20 cellular contexts compared by ENCODE assay signal in the genomic region with DNA sequence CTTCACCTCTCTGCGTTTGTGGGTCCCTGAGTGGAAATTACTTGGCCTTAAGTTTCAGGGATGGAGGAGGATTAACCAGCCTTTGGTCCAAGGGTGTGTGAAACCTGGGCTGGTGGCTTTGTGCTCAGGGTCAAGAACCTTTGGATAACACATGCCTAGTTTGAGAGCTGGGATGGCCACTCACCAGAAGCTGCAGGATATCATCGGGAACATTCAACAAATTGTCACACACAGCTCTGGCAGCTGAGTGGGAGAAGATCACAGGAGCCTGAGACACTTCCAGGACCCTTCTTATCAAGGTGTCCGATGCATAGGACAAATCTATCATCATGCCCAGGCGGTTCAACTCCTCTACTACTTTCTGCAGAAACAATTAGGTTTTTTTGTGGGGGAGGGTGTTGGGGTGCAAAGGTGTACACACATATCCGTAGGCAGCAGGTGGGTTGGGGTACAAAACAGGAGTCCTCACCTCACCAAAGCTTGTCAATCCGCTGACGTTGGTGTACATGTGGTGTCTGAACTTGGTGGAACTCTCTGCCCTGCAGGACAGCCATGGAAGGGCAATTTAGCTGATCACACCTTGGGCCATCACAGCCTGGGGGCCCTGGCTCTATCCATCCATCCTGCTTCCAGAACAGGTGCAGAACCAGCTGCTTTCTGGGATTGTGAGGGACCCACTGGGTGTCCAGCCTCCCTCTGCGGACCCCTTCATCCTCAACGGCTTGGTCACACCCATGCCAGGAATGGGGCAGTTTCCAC. TPM values are rescaled to one million over a fixed set of nuclear protein-coding genes. Genes with fewer than 3 reads are reported as not detected.
A peak's percentile ranks its signal among the peaks of the same experiment; 100 is the strongest.
DNase-seq lines count a peak whose midpoint lies in the region; ATAC-seq and TF ChIP-seq lines count a peak whose summit lies in the region.
"Had no signal": no experiment of that assay in that cellular context is flagged by ENCODE, and none has a peak within 500 bp of the region (broad histone marks: within the 10 kb centered on the region; RNA-seq: fewer than 3 reads in every experiment).

No MANE protein-coding gene starts in this region.

- no peak overlapping the region for H3K4me3 ChIP-seq in heart right ventricle
- H3K4me3 ChIP-seq in H7 (ENCODE audit: insufficient read depth, low read depth, low read length): no peak overlapping the region
- no peak overlapping the region for H3K4me3 ChIP-seq in endodermal cell (ENCODE audit: low read length)
- H3K4me3 ChIP-seq: GM23338 had no signal

- peak; percentile 28 for ATAC-seq in left ventricle myocardium superior
- ATAC-seq in heart right ventricle: no peak
- ATAC-seq in HG03135 (IDR thresholded peaks at IDR 0.05; ENCODE audit: unreplicated experiment): no peak
- ATAC-seq: GM23338 had no signal

- H3K36me3 Mint-ChIP-seq in endodermal cell (ENCODE audit: low read depth): no peaks in the 10 kb centered on the region
- H3K36me3 Mint-ChIP-seq: CD4-positive, CD25-positive, alpha-beta regulatory T cell; CD8-positive, alpha-beta memory T cell had no signal

- H3K27ac ChIP-seq in heart right ventricle: no peak overlapping the region
- no peak overlapping the region for H3K27ac ChIP-seq in endodermal cell (ENCODE audit: low read depth, low read length)

- H3K9me3 Mint-ChIP-seq in endodermal cell: peaks cover 3% of the 10 kb centered on the region
- H3K9me3 Mint-ChIP-seq: CD4-positive, CD25-positive, alpha-beta regulatory T cell; CD8-positive, alpha-beta memory T cell had no signal

- intact Hi-C loops in left ventricle myocardium superior (cut with micrococcal nuclease): no loop called here
- intact Hi-C loops in heart right ventricle (cut with DNase I): no loop called here

- DNase-seq in left ventricle myocardium superior: no peak
- no peak for DNase-seq in heart right ventricle
- peak; percentile 34 for DNase-seq in H7
- DNase-seq in endodermal cell: no peak
- no peak for DNase-seq in NCI-H69 (lab: John Stamatoyannopoulos, UW)
- DNase-seq in NCI-H2171 (lab: John Stamatoyannopoulos, UW): no peak
- DNase-seq: ACHN; BE2C; C1 segment of cervical spinal cord; CD4-positive, CD25-positive, alpha-beta regulatory T cell; CD8-positive, alpha-beta memory T cell; COR-L47; DMS 273 treated with DMSO at 0.1 percent for 48 hours; DMS53; DND-41; EL had no signal

- no peaks in the 10 kb centered on the region for H3K4me1 Mint-ChIP-seq in endodermal cell
- H3K4me1 Mint-ChIP-seq: CD8-positive, alpha-beta memory T cell; GM23338 had no signal

- no peaks in the 10 kb centered on the region for H3K9me3 ChIP-seq in heart right ventricle
- no peaks in the 10 kb centered on the region for H3K9me3 ChIP-seq in endodermal cell (ENCODE audit: control insufficient read depth, low read length)
- H3K9me3 ChIP-seq: BE2C had no signal

- WGBS in heart right ventricle, 2 donors: 67 to 74% methylated on average over 9 of the region's 9 CpGs
- WGBS in endodermal cell (ENCODE audit: insufficient coverage in 1 of 2, insufficient read length in 1 of 2), 2 experiments: 68 to 87% methylated on average over 3 to 9 of the region's 9 CpGs

- no peak overlapping the region for H3K27ac Mint-ChIP-seq in endodermal cell
- H3K27ac Mint-ChIP-seq: CD4-positive, CD25-positive, alpha-beta regulatory T cell; GM23338 had no signal

- no peaks in the 10 kb centered on the region for H3K36me3 ChIP-seq in heart right ventricle
- no peaks in the 10 kb centered on the region for H3K36me3 ChIP-seq in H7 (replicated peaks; ENCODE audit: control insufficient read depth, insufficient read depth, low read length)
- H3K36me3 ChIP-seq in endodermal cell (ENCODE audit: control insufficient read depth, insufficient read depth, low read length): no peaks in the 10 kb centered on the region
- H3K36me3 ChIP-seq: BE2C had no signal

- peaks cover 0 to 8% (median 0%) of the 10 kb centered on the region in 7 donors for H3K27me3 ChIP-seq in heart right ventricle
- peaks cover 1% of the 10 kb centered on the region; the same call in 1 of the 2 replicates for H3K27me3 ChIP-seq in H7 (ENCODE audit: control insufficient read depth, insufficient read depth, low read length)
- peaks cover 15% of the 10 kb centered on the region for H3K27me3 ChIP-seq in endodermal cell (ENCODE audit: control insufficient read depth, insufficient read depth, low read length, poor library complexity, severe bottlenecking)
- H3K27me3 ChIP-seq: BE2C had no signal

- peaks cover 13% of the 10 kb centered on the region for H3K27me3 Mint-ChIP-seq in endodermal cell (ENCODE audit: insufficient read depth)

- H3K4me1 ChIP-seq in heart right ventricle (no peaks in the 10 kb centered on the region), endodermal cell (ENCODE audit: control insufficient read depth, insufficient read depth, low read length) (no peaks in the 10 kb centered on the region)
- H3K4me1 ChIP-seq: BE2C had no signal

- H3K4me3 Mint-ChIP-seq in endodermal cell: no peak overlapping the region
- H3K4me3 Mint-ChIP-seq: CD4-positive, CD25-positive, alpha-beta regulatory T cell; CD8-positive, alpha-beta memory T cell; GM23338 had no signal

- TF ChIP-seq CTCF in heart right ventricle (IDR thresholded peaks at IDR 0.05) (no peak), endodermal cell (conservative IDR thresholded peaks at IDR 0.05) (peak; percentile 26)

- H3K9ac ChIP-seq in endodermal cell (ENCODE audit: extremely low read depth, low read length, poor library complexity, severe bottlenecking): no peak overlapping the region

RNA-seq across cellular contexts. Expression of gene DPEP3, which starts 2.7 kb away (rescaled TPM):
- total RNA-seq in left ventricle myocardium superior (not detected), heart right ventricle (under 1 TPM in 1 of 10 donors, not detected in 9; 0.34 TPM), endodermal cell (1 to 10 TPM; 2.9 to 3.5 TPM)
- under 1 TPM in 1 of 2 donors, not detected in 1; 0.01 TPM for polyA plus RNA-seq in heart right ventricle
- total RNA-seq in H7 (2014; rRNA removed; shearing (Covaris generic)): 0.03 and 0.48 TPM in 2 replicates
- polyA plus RNA-seq in endodermal cell (2013, experiment 1 of 2): not detected
- polyA plus RNA-seq in endodermal cell (2013, experiment 2 of 2): not detected
- total RNA-seq: A172, G401 had no signal

RNA-seq across cellular contexts. Expression of gene SLC12A4, which starts 9.2 kb away (rescaled TPM):
- 95.5 TPM for total RNA-seq in left ventricle myocardium superior
- total RNA-seq in heart right ventricle: 100 to 1,000 TPM in 1 of 10 donors, 10 to 100 TPM in 9; 70.9 to 107 (median 86.6) TPM
- 100 to 1,000 TPM in 1 of 2 donors, 10 to 100 TPM in 1; 70.1 to 116 TPM for polyA plus RNA-seq in heart right ventricle
- total RNA-seq in H7 (2014; rRNA removed; shearing (Covaris generic)): 43.2 and 56.6 TPM in 2 replicates
- total RNA-seq in endodermal cell: 10 to 100 TPM; 37.9 to 43.4 TPM
- polyA plus RNA-seq in endodermal cell (2013, experiment 1 of 2): 21.2 TPM
- polyA plus RNA-seq in endodermal cell (2013, experiment 2 of 2): 18.5 TPM

RNA-seq across cellular contexts. Expression of gene DPEP2, which starts 21.6 kb away (rescaled TPM):
- total RNA-seq in left ventricle myocardium superior (2.2 TPM), heart right ventricle (1 to 10 TPM in 9 of 10 donors, not detected in 1; 1.2 to 6.2 (median 1.7) TPM), endodermal cell (under 1 TPM in 1 of 2 donors, not detected in 1; 0.20 TPM)
- 1 to 10 TPM; 1.0 to 1.5 TPM for polyA plus RNA-seq in heart right ventricle
- total RNA-seq in H7 (2014; rRNA removed; shearing (Covaris generic)): 0.33 TPM in 1 of 2 replicates, not detected in the other
- not detected for polyA plus RNA-seq in endodermal cell (2013, experiment 1 of 2)
- not detected for polyA plus RNA-seq in endodermal cell (2013, experiment 2 of 2)
- total RNA-seq: A172, GM23338 had no signal
- polyA plus RNA-seq: GM23338 had no signal

RNA-seq across cellular contexts. Expression of gene LCAT, which starts 33.7 kb away (rescaled TPM):
- total RNA-seq in left ventricle myocardium superior: 21.9 TPM
- 10 to 100 TPM; 14.4 to 24.6 (median 20.6) TPM for total RNA-seq in heart right ventricle
- polyA plus RNA-seq in heart right ventricle: 10 to 100 TPM; 18.1 to 96.5 TPM
- 5.2 and 6.7 TPM in 2 replicates for total RNA-seq in H7 (2014; rRNA removed; shearing (Covaris generic))
- 10 to 100 TPM in 1 of 2 donors, 1 to 10 TPM in 1; 8.4 to 14.3 TPM for total RNA-seq in endodermal cell
- 8.7 TPM for polyA plus RNA-seq in endodermal cell (2013, experiment 1 of 2)
- 9.7 TPM for polyA plus RNA-seq in endodermal cell (2013, experiment 2 of 2)

RNA-seq across cellular contexts. Expression of gene DPEP2NB, which starts 38.1 kb away (rescaled TPM):
- total RNA-seq in left ventricle myocardium superior (not detected), heart right ventricle (not detected), endodermal cell (not detected)
- polyA plus RNA-seq in heart right ventricle: not detected
- total RNA-seq in H7 (2014; rRNA removed; shearing (Covaris generic)): not detected in 2 replicates
- not detected for polyA plus RNA-seq in endodermal cell (2013, experiment 1 of 2)
- not detected for polyA plus RNA-seq in endodermal cell (2013, experiment 2 of 2)
- total RNA-seq: A172; CD4-positive, CD25-positive, alpha-beta regulatory T cell; CD8-positive, alpha-beta memory T cell; G401; GM23338 had no signal
- polyA plus RNA-seq: CD4-positive, CD25-positive, alpha-beta regulatory T cell; CD8-positive, alpha-beta memory T cell; GM23338 had no signal
